Comparison of ENCODE assay signal across 3 cellular contexts in genomic region chr2:27943138-27943537, GRCh38.
A peak's percentile ranks its signal among the peaks of the same experiment; 100 is the strongest.
TF ChIP-seq lines count a peak whose summit lies in the region.

No MANE protein-coding gene starts in this region.

TF ChIP-seq in A549, 52 proteins besides CTCF, POLR2A, EP300 and RAD21:
- no peak for TF ChIP-seq EHF (CRISPR knock-in tag; IDR thresholded peaks at IDR 0.05)
- TF ChIP-seq ESRRA (IDR thresholded peaks at IDR 0.05; ENCODE audit: borderline replicate concordance, low read length): no peak
- TF ChIP-seq ZNF302 (CRISPR knock-in tag; IDR thresholded peaks at IDR 0.05): no peak
- no peak for TF ChIP-seq HES2 (IDR thresholded peaks at IDR 0.05)
- no peak for TF ChIP-seq HDAC2 (IDR thresholded peaks at IDR 0.05)
- TF ChIP-seq PHF8 (IDR thresholded peaks at IDR 0.05; ENCODE audit: borderline replicate concordance, low read depth): no peak
- TF ChIP-seq FOSB (CRISPR knock-in tag; IDR thresholded peaks at IDR 0.05): no peak
- TF ChIP-seq MAFK (IDR thresholded peaks at IDR 0.05; ENCODE audit: partially characterized antibody): no peak
- no peak for TF ChIP-seq FOSL2 (IDR thresholded peaks at IDR 0.05)
- no peak for TF ChIP-seq FOSL2 (CRISPR knock-in tag; IDR thresholded peaks at IDR 0.05)
- TF ChIP-seq RCOR1 (IDR thresholded peaks at IDR 0.05; ENCODE audit: low read depth, low read length): no peak
TF ChIP-seq in A549: peak in this region for 0.

TF ChIP-seq in GM23338, 12 proteins besides CTCF, POLR2A, EP300 and RAD21:
- no peak for TF ChIP-seq ZNF462 (CRISPR knock-in tag; IDR thresholded peaks at IDR 0.05)
- no peak for TF ChIP-seq ZNF331 (CRISPR knock-in tag; IDR thresholded peaks at IDR 0.05; ENCODE audit: low read depth)
- TF ChIP-seq POLR2AphosphoS5 (IDR thresholded peaks at IDR 0.05; ENCODE audit: low read depth): no peak
- TF ChIP-seq STAT1 (IDR thresholded peaks at IDR 0.05; ENCODE audit: unreplicated experiment): no peak
- no peak for TF ChIP-seq CREB1 (CRISPR knock-in tag; IDR thresholded peaks at IDR 0.05; ENCODE audit: low read depth)
- TF ChIP-seq EZH2 (IDR thresholded peaks at IDR 0.05; ENCODE audit: low read depth, unreplicated experiment): no peak

TF ChIP-seq in H1, 55 proteins besides CTCF, POLR2A, EP300 and RAD21:
- TF ChIP-seq SIN3A (conservative IDR thresholded peaks at IDR 0.05 in 1 of 2, IDR thresholded peaks at IDR 0.05 in 1 of 2; ENCODE audit: low read depth in 1 of 2, low read length in 2 of 2): no peak
- TF ChIP-seq E2F6 (IDR thresholded peaks at IDR 0.05): no peak
- no peak for TF ChIP-seq TAF7 (optimal IDR thresholded peaks at IDR 0.05; ENCODE audit: borderline replicate concordance, low read depth, low read length)
- TF ChIP-seq SUZ12 (IDR thresholded peaks at IDR 0.05; ENCODE audit: low read length): no peak
- TF ChIP-seq TEAD4 (IDR thresholded peaks at IDR 0.05; ENCODE audit: low read depth, low read length): peak; percentile 64; the same call in 1 of the 2 replicates
- TF ChIP-seq BRCA1 (IDR thresholded peaks at IDR 0.05; ENCODE audit: low read depth, low read length): no peak
- TF ChIP-seq GABPA (IDR thresholded peaks at IDR 0.05; ENCODE audit: borderline replicate concordance, insufficient read depth, low read length): no peak
- TF ChIP-seq RXRA (IDR thresholded peaks at IDR 0.05; ENCODE audit: insufficient read depth, low read depth, low read length): no peak
- TF ChIP-seq HDAC2 (IDR thresholded peaks at IDR 0.05; ENCODE audit: borderline replicate concordance in 1 of 2, low read depth in 2 of 2, low read length in 2 of 2): no peak
